ENCODE assay signal across 28 cellular contexts in the genomic region with DNA sequence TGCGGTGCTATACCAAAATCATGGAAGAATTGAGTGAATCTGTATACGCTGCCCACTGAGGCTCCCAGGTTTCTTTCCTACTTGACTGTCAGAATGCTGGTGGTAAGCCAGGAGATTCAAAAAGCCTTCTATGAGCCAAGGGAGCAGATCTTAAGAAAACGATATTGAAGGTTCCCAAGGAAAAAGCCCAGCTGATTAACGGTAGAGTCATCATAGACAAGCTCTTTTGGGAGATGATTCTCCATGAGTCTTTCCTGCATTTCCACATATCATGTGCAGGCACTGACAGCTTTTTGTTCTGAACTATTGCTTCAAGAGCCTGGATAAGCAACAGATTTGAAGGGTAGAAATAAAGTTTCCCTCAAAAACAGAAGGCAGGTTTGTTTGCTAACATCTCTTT. TPM values are rescaled to one million over a fixed set of nuclear protein-coding genes. Genes with fewer than 3 reads are reported as not detected.
"Had no signal": no experiment of that assay in that cellular context is flagged by ENCODE, and none has a peak within 500 bp of the region (broad histone marks: within the 10 kb centered on the region; RNA-seq: fewer than 3 reads in every experiment).

No MANE protein-coding gene starts in this region.

- ATAC-seq: activated CD4-positive, alpha-beta T cell treated with anti-CD3 and anti-CD28 coated beads for 36 hours; activated T-cell treated with anti-CD3 and anti-CD28 coated beads, Interleukin-2, amount 50 U/mL, for 72 hours; body of pancreas; gastrocnemius medialis; mucosa of descending colon; right cardiac atrium; stimulated activated effector memory CD8-positive, alpha-beta T cell treated with anti-CD3 and anti-CD28 coated beads, Interleukin-12 subunit alpha, Interleukin-12 subunit beta, amount 100 ng/mL, for 72 hours had no signal

- DNase-seq: activated B cell treated with CpG ODN at 0.5 μM for 24 hours; activated CD4-positive, alpha-beta T cell treated with anti-CD3 and anti-CD28 coated beads for 36 hours; activated CD4-positive, alpha-beta T cell treated with anti-CD3 and anti-CD28 coated beads, Interleukin-2, amount 50 U/mL, for 48 hours; activated effector memory CD4-positive, alpha-beta T cell treated with Interleukin-2 at 50 U/mL for 16 hours; activated naive CD4-positive, alpha-beta T cell treated with anti-CD3 and anti-CD28 coated beads, Interleukin-2, amount 10 ng/mL, durations not matched to agents 7 days and 5 days; activated T-cell treated with anti-CD3 and anti-CD28 coated beads, Interleukin-2, amount 50 U/mL, for 72 hours; anterior cingulate cortex; body of pancreas; effector CD4-positive, alpha-beta T cell; gastrocnemius medialis; mucosa of descending colon; nephron progenitor cell; right cardiac atrium; small intestine; stimulated activated CD4-positive, alpha-beta T cell treated with anti-CD3 and anti-CD28 coated beads, Interleukin-2, amount 100 ng/mL, for 24 hours; stomach; T-helper 9 cell; testis; trophoblast cell; uterus had no signal

- H3K4me3 ChIP-seq: body of pancreas, cardiac muscle cell, gastrocnemius medialis, mucosa of descending colon, stomach, testis, uterus had no signal

RNA-seq across cellular contexts. Expression of gene SLC35F4, which starts 17.5 kb away (rescaled TPM):
- total RNA-seq: activated B cell treated with CpG ODN at 0.5 μM for 24 hours; activated CD4-positive, alpha-beta T cell treated with anti-CD3 and anti-CD28 coated beads for 36 hours; activated CD8-positive, alpha-beta memory T cell treated with anti-CD3 and anti-CD28 coated beads for 36 hours; activated T-cell treated with anti-CD3 and anti-CD28 coated beads, Interleukin-2, amount 50 U/mL, for 72 hours; body of pancreas; cardiac muscle cell; chondrocyte; epithelial cell of proximal tubule; gastrocnemius medialis; liver; mucosa of descending colon; pulmonary artery endothelial cell; right cardiac atrium; stomach; T-helper 1 cell treated with Interleukin-12 subunit alpha and Interleukin-12 subunit beta and Interleukin-4 antibody, amounts not matched to agents 30 ng/mL and 1 ng/mL, for 36 hours had no signal
- polyA plus RNA-seq: liver, right cardiac atrium had no signal
